In genomic region chr6:157685596-157686280, GRCh38 we compare ENCODE assay signal across 12 cellular contexts.
DNase-seq lines count a peak whose midpoint lies in the region; ATAC-seq and TF ChIP-seq lines count a peak whose summit lies in the region.
"Had no signal": no experiment of that assay in that cellular context is flagged by ENCODE, and none has a peak within 500 bp of the region (broad histone marks: within the 10 kb centered on the region; RNA-seq: fewer than 3 reads in every experiment).

No MANE protein-coding gene starts in this region.

- H3K4me3 ChIP-seq in cardiac muscle cell, result no peak overlapping the region
- no peak overlapping the region for H3K4me3 ChIP-seq in SJCRH30
- no peak overlapping the region for H3K4me3 ChIP-seq in lower lobe of right lung
- H3K4me3 ChIP-seq: BLaER1 treated with 17β-estradiol and CSF1 and Interleukin-3, amounts not matched to agents 10 nM and 100 nM had no signal

- no peak for TF ChIP-seq CTCF in cardiac muscle cell (IDR thresholded peaks at IDR 0.05; ENCODE audit: low read depth, low read length)
- TF ChIP-seq CTCF in lower lobe of right lung (IDR thresholded peaks at IDR 0.05), result no peak

- DNase-seq in cardiac muscle cell (ENCODE audit: low read depth in 1 of 2, low spot score in 1 of 2) (peak in 1 of 2 donors; percentile 36), Right ventricle myocardium inferior (ENCODE audit: missing footprints) (no peak), SJCRH30 (peak; percentile 20 to 34), islet precursor cell (peak; percentile 48), AG20443 (ENCODE audit: low spot score) (no peak), lower lobe of right lung (no peak)
- DNase-seq: 8988T; CD4-positive, CD25-positive, alpha-beta regulatory T cell; DMS53; H7 had no signal

- H3K4me1 ChIP-seq in cardiac muscle cell (ENCODE audit: low read depth), result peaks cover 7% of the 10 kb centered on the region
- peaks cover 39% of the 10 kb centered on the region for H3K4me1 ChIP-seq in SJCRH30
- H3K4me1 ChIP-seq in lower lobe of right lung, result peaks cover 10% of the 10 kb centered on the region

- H3K36me3 ChIP-seq in cardiac muscle cell (no peaks in the 10 kb centered on the region), SJCRH30 (no peaks in the 10 kb centered on the region), lower lobe of right lung (no peaks in the 10 kb centered on the region)
- H3K36me3 ChIP-seq: BLaER1 treated with 17β-estradiol and CSF1 and Interleukin-3, amounts not matched to agents 10 nM and 100 nM had no signal

- ATAC-seq in Right ventricle myocardium inferior, result no peak
- ATAC-seq in GM21390 (IDR thresholded peaks at IDR 0.05; ENCODE audit: unreplicated experiment), result no peak
- no peak for ATAC-seq in lower lobe of right lung

- intact Hi-C loops in Right ventricle myocardium inferior (cut with DNase I), result no loop called here
- intact Hi-C loops in lower lobe of right lung (cut with DNase I), result no loop called here

- H3K9me3 ChIP-seq in cardiac muscle cell (ENCODE audit: low read depth), result no peaks in the 10 kb centered on the region
- H3K9me3 ChIP-seq in SJCRH30 (replicated peaks), result no peaks in the 10 kb centered on the region
- H3K9me3 ChIP-seq in lower lobe of right lung, result no peaks in the 10 kb centered on the region
- H3K9me3 ChIP-seq: BLaER1 treated with 17β-estradiol and CSF1 and Interleukin-3, amounts not matched to agents 10 nM and 100 nM had no signal

- H3K27ac ChIP-seq in cardiac muscle cell, result peak overlapping the region; percentile 49
- peak overlapping the region; percentile 14; the same call in 1 of the 2 replicates for H3K27ac ChIP-seq in SJCRH30
- no peak overlapping the region for H3K27ac ChIP-seq in lower lobe of right lung
- H3K27ac ChIP-seq: BLaER1 treated with 17β-estradiol and CSF1 and Interleukin-3, amounts not matched to agents 10 nM and 100 nM had no signal

- H3K27me3 ChIP-seq in cardiac muscle cell, result no peaks in the 10 kb centered on the region
- H3K27me3 ChIP-seq in SJCRH30, result no peaks in the 10 kb centered on the region
- H3K27me3 ChIP-seq in lower lobe of right lung (ENCODE audit: low read depth), result peaks cover 9% of the 10 kb centered on the region
- H3K27me3 ChIP-seq: BLaER1 treated with 17β-estradiol and CSF1 and Interleukin-3, amounts not matched to agents 10 nM and 100 nM had no signal

Comparison
In these comparisons a context has a peak if more than half of its experiments do, and no peak if none do; other contexts are left out.
1. DNase-seq: peak in SJCRH30 (2 of 2) and islet precursor cell (single experiment); none in Right ventricle myocardium inferior (single experiment), AG20443 (single experiment) and lower lobe of right lung (single experiment).